1 cellular context compared by ENCODE assay signal in the genomic region with DNA sequence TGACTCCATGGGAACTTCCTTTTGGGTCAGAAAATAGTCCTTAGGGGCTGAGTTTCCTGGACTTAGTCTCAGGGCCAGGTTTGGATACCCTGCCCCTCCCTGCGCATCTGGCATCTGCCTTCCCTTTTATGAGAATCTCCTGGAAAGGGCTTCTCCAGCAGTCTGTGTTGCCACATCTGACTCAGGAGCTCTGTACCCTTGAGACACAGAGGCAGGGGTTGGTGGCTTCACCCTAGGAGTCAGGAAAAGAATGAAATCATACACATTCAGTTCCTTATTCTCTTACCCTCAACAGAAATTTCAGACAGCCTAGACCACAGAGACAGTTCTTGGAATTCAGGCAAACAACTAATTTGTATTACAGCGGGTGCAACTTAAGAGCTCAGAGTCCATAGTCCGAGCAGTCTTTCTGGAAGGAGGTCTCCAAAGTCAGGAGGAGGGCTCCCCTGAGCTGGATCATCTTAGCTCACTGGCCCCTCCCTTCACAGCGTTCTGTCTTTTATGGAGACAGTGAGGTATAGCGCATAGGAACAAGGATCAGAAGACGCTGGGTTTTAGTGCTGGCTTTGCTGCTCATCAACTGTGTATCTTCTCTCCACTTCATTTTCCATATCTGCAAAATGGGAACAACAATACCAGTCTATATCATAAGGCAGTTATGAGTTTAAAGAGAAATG.
TF ChIP-seq lines count a peak whose summit lies in the region.

No MANE protein-coding gene starts in this region.

TF ChIP-seq in WTC11, 78 proteins besides CTCF, POLR2A, EP300 and RAD21:
- TF ChIP-seq ZNF396 (CRISPR knock-in tag; IDR thresholded peaks at IDR 0.05; ENCODE audit: borderline replicate concordance) (no peak), ZNF138 (CRISPR knock-in tag; conservative IDR thresholded peaks at IDR 0.05) (no peak)
- TF ChIP-seq, protein P1, sequence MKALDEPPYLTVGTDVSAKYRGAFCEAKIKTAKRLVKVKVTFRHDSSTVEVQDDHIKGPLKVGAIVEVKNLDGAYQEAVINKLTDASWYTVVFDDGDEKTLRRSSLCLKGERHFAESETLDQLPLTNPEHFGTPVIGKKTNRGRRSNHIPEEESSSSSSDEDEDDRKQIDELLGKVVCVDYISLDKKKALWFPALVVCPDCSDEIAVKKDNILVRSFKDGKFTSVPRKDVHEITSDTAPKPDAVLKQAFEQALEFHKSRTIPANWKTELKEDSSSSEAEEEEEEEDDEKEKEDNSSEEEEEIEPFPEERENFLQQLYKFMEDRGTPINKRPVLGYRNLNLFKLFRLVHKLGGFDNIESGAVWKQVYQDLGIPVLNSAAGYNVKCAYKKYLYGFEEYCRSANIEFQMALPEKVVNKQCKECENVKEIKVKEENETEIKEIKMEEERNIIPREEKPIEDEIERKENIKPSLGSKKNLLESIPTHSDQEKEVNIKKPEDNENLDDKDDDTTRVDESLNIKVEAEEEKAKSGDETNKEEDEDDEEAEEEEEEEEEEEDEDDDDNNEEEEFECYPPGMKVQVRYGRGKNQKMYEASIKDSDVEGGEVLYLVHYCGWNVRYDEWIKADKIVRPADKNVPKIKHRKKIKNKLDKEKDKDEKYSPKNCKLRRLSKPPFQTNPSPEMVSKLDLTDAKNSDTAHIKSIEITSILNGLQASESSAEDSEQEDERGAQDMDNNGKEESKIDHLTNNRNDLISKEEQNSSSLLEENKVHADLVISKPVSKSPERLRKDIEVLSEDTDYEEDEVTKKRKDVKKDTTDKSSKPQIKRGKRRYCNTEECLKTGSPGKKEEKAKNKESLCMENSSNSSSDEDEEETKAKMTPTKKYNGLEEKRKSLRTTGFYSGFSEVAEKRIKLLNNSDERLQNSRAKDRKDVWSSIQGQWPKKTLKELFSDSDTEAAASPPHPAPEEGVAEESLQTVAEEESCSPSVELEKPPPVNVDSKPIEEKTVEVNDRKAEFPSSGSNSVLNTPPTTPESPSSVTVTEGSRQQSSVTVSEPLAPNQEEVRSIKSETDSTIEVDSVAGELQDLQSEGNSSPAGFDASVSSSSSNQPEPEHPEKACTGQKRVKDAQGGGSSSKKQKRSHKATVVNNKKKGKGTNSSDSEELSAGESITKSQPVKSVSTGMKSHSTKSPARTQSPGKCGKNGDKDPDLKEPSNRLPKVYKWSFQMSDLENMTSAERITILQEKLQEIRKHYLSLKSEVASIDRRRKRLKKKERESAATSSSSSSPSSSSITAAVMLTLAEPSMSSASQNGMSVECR (CRISPR knock-in tag; IDR thresholded peaks at IDR 0.05; ENCODE audit: borderline replicate concordance) = no peak
